Comparison of ENCODE assay signal across 8 cellular contexts in genomic region chr6:156780117-156780641, GRCh38. TPM values are rescaled to one million over a fixed set of nuclear protein-coding genes. Genes with fewer than 3 reads are reported as not detected.
A peak's percentile ranks its signal among the peaks of the same experiment; 100 is the strongest.
DNase-seq lines count a peak whose midpoint lies in the region; ATAC-seq and TF ChIP-seq lines count a peak whose summit lies in the region.

No MANE protein-coding gene starts in this region.

- peaks cover 57% of the 10 kb centered on the region for H3K36me3 ChIP-seq in DOHH2 (ENCODE audit: control insufficient read depth, low read length)
- peaks cover 5% of the 10 kb centered on the region for H3K36me3 ChIP-seq in HUES48 (ENCODE audit: control insufficient read depth, insufficient read depth, low read length)
- H3K36me3 ChIP-seq in thymus (ENCODE audit: control insufficient read depth, insufficient read depth) = no peaks in the 10 kb centered on the region

- H3K9me2 ChIP-seq in DOHH2 (replicated peaks; ENCODE audit: control insufficient read depth, low read length) = no peaks in the 10 kb centered on the region

- H3K4me3 ChIP-seq in DOHH2 (ENCODE audit: low read length) (peak overlapping the region; percentile 82), HUES48 (ENCODE audit: low read depth, low read length) (peak overlapping the region; percentile 75), thymus (ENCODE audit: low read length) (peak overlapping the region; percentile 93)

- H3K79me2 ChIP-seq in DOHH2 (ENCODE audit: control insufficient read depth, low read length) = peaks cover 90% of the 10 kb centered on the region

- peak overlapping the region; percentile 77 for H3K4me2 ChIP-seq in DOHH2 (ENCODE audit: low read length)

- H3K27ac ChIP-seq in DOHH2 (ENCODE audit: low read depth, low read length) = peak overlapping the region; percentile 88
- H3K27ac ChIP-seq in HUES48 (ENCODE audit: low read depth, low read length) = peak overlapping the region; percentile 87
- H3K27ac ChIP-seq in thymus (ENCODE audit: low read depth) = peak overlapping the region; percentile 99

- 1% methylated on average over 8 of the region's 8 CpGs for WGBS in thymus

- H3K27me3 ChIP-seq in DOHH2 (ENCODE audit: control insufficient read depth, low read length) = no peaks in the 10 kb centered on the region
- no peaks in the 10 kb centered on the region for H3K27me3 ChIP-seq in HUES48 (ENCODE audit: control insufficient read depth, insufficient read depth, low read length)
- no peaks in the 10 kb centered on the region for H3K27me3 ChIP-seq in thymus (ENCODE audit: control insufficient read depth, insufficient read depth)

- peaks cover 2% of the 10 kb centered on the region for H3K36me3 Mint-ChIP-seq in activated T-cell treated with anti-CD3 and anti-CD28 coated beads, Interleukin-2, amount 50 U/mL, for 4 hours (ENCODE audit: insufficient read depth)

- ATAC-seq in GM21528 (IDR thresholded peaks at IDR 0.05; ENCODE audit: low FRiP score, unreplicated experiment) (peak; percentile 49), esophagus mucosa (peak; percentile 75)
- peak; percentile 34 to 42 for ATAC-seq in activated T-cell treated with anti-CD3 and anti-CD28 coated beads, Interleukin-2, amount 50 U/mL, for 4 hours

- no peaks in the 10 kb centered on the region for H3K27me3 Mint-ChIP-seq in activated T-cell treated with anti-CD3 and anti-CD28 coated beads, Interleukin-2, amount 50 U/mL, for 4 hours (ENCODE audit: low read depth)

- H3K9me3 ChIP-seq in DOHH2 (ENCODE audit: control insufficient read depth, insufficient read depth, low read length) (no peaks in the 10 kb centered on the region), HUES48 (ENCODE audit: control insufficient read depth, insufficient read depth, low read length) (no peaks in the 10 kb centered on the region), thymus (ENCODE audit: control insufficient read depth) (no peaks in the 10 kb centered on the region)

- no peaks in the 10 kb centered on the region for H3K9me3 Mint-ChIP-seq in activated T-cell treated with anti-CD3 and anti-CD28 coated beads, Interleukin-2, amount 50 U/mL, for 4 hours

- H3K9ac ChIP-seq in HUES48 (ENCODE audit: low read depth, low read length) = peak overlapping the region; percentile 73

- peaks cover 9% of the 10 kb centered on the region for H3F3A ChIP-seq in DOHH2 (ENCODE audit: control insufficient read depth, insufficient read depth)

- H3K4me1 Mint-ChIP-seq in activated T-cell treated with anti-CD3 and anti-CD28 coated beads, Interleukin-2, amount 50 U/mL, for 4 hours (ENCODE audit: low read depth) = peaks cover 45% of the 10 kb centered on the region

- no peak for TF ChIP-seq CTCF in DOHH2 (IDR thresholded peaks at IDR 0.05; ENCODE audit: low read depth, low read length, poor library complexity, severe bottlenecking)

- peaks cover 19% of the 10 kb centered on the region for H4K20me1 ChIP-seq in DOHH2 (ENCODE audit: control insufficient read depth, insufficient read depth, low read depth, low read length)

- H3K4me1 ChIP-seq in DOHH2 (ENCODE audit: control insufficient read depth, low read length) (peaks cover 51% of the 10 kb centered on the region), HUES48 (ENCODE audit: control insufficient read depth, insufficient read depth, low read length) (peaks cover 58% of the 10 kb centered on the region), thymus (ENCODE audit: control insufficient read depth, insufficient read depth, low read length) (peaks cover 5% of the 10 kb centered on the region)

- peak; percentile 60 for DNase-seq in NOMO-1 treated with DMSO at 0.1 percent for 48 hours (lab: John Stamatoyannopoulos, UW; ENCODE audit: unreplicated experiment)
- DNase-seq in activated T-cell treated with anti-CD3 and anti-CD28 coated beads, Interleukin-2, amount 50 U/mL, for 4 hours = peak; percentile 28
- peak; percentile 69 for DNase-seq in mucosa of gallbladder (ENCODE audit: low spot score)

- H3K4me3 Mint-ChIP-seq in activated T-cell treated with anti-CD3 and anti-CD28 coated beads, Interleukin-2, amount 50 U/mL, for 4 hours = peak overlapping the region; percentile 83

RNA-seq across cellular contexts. Expression of gene ARID1B, which starts 3.0 kb away (rescaled TPM):
- 10 to 100 TPM; 45.6 to 46.6 (median 46.0) TPM for total RNA-seq in activated T-cell treated with anti-CD3 and anti-CD28 coated beads, Interleukin-2, amount 50 U/mL, for 4 hours
- total RNA-seq in esophagus mucosa = 45.7 TPM
- total RNA-seq in mucosa of gallbladder = 101 TPM
- polyA plus RNA-seq in thymus = 26.5 TPM

Comparison
In these comparisons a context has a peak if more than half of its experiments do, and no peak if none do; other contexts are left out.
1. Peak in every context shown above with its lines: DNase-seq, ATAC-seq, H3K4me3 ChIP-seq and H3K27ac ChIP-seq.